Comparison of ENCODE assay signal across 14 cellular contexts in genomic region chr4:190122161-190122638, GRCh38. TPM values are rescaled to one million over a fixed set of nuclear protein-coding genes. Genes with fewer than 3 reads are reported as not detected.
DNase-seq lines count a peak whose midpoint lies in the region; ATAC-seq, FAIRE-seq and TF ChIP-seq lines count a peak whose summit lies in the region.
"Not testable (repeated sequence)": the region's sequence is repeated elsewhere in the genome, so short reads cannot be mapped to it uniquely, and the experiment has no call there.
"Had no signal": no experiment of that assay in that cellular context is flagged by ENCODE, and none has a peak within 500 bp of the region (broad histone marks: within the 10 kb centered on the region; RNA-seq: fewer than 3 reads in every experiment).

No MANE protein-coding gene starts in this region.

- H3K36me3 Mint-ChIP-seq in activated naive CD8-positive, alpha-beta T cell treated with anti-CD3 and anti-CD28 coated beads, Interleukin-2, amount 50 U/mL, for 24 hours (ENCODE audit: low read depth); natural killer cell treated with Interleukin-12 subunit alpha and Interleukin-12 subunit beta and Interleukin-15 and Interleukin-18, amount 100 ng/mL, for 72 hours: not testable (repeated sequence)

- H3K4me3 Mint-ChIP-seq in activated naive CD8-positive, alpha-beta T cell treated with anti-CD3 and anti-CD28 coated beads, Interleukin-2, amount 50 U/mL, for 24 hours; natural killer cell treated with Interleukin-12 subunit alpha and Interleukin-12 subunit beta and Interleukin-15 and Interleukin-18, amount 100 ng/mL, for 72 hours: not testable (repeated sequence)

- CTCF ChIA-PET in endothelial cell of umbilical vein (lab: Charles Lee) = not testable (repeated sequence)

- H3K27me3 Mint-ChIP-seq in activated naive CD8-positive, alpha-beta T cell treated with anti-CD3 and anti-CD28 coated beads, Interleukin-2, amount 50 U/mL, for 24 hours; natural killer cell treated with Interleukin-12 subunit alpha and Interleukin-12 subunit beta and Interleukin-15 and Interleukin-18, amount 100 ng/mL, for 72 hours: not testable (repeated sequence)

- POLR2A ChIA-PET in endothelial cell of umbilical vein (lab: Charles Lee) = not testable (repeated sequence)

- not testable (repeated sequence) for H3K4me1 Mint-ChIP-seq in activated naive CD8-positive, alpha-beta T cell treated with anti-CD3 and anti-CD28 coated beads, Interleukin-2, amount 50 U/mL, for 24 hours; natural killer cell treated with Interleukin-12 subunit alpha and Interleukin-12 subunit beta and Interleukin-15 and Interleukin-18, amount 100 ng/mL, for 72 hours (ENCODE audit: low read depth in 2 of 2)

- not testable (repeated sequence) for FAIRE-seq in endothelial cell of umbilical vein (lab: Jason Lieb, UNC)

- not testable (repeated sequence) for TF ChIP-seq CTCF in endothelial cell of umbilical vein (IDR thresholded peaks at IDR 0.05; ENCODE audit: extremely low read depth in 1 of 2, insufficient read depth in 1 of 2, low read depth in 1 of 2, low read length in 2 of 2); sigmoid colon (IDR thresholded peaks at IDR 0.05)

- H3K27me3 ChIP-seq in endothelial cell of umbilical vein (ENCODE audit: control insufficient read depth in 2 of 2, insufficient read depth in 2 of 2, low read length in 2 of 2); sigmoid colon: not testable (repeated sequence)

- H2AFZ ChIP-seq in endothelial cell of umbilical vein (ENCODE audit: low read depth, low read length) = not testable (repeated sequence)

- not testable (repeated sequence) for TF ChIP-seq EP300 in sigmoid colon (IDR thresholded peaks at IDR 0.05)

- not testable (repeated sequence) for H3K4me3 ChIP-seq in endothelial cell of umbilical vein (replicated peaks in 1 of 3; ENCODE audit: insufficient read depth in 1 of 3, low read depth in 1 of 3, low read length in 3 of 3); sigmoid colon

- TF ChIP-seq POLR2A in endothelial cell of umbilical vein (IDR thresholded peaks at IDR 0.05; ENCODE audit: low read depth, low read length); sigmoid colon (IDR thresholded peaks at IDR 0.05): not testable (repeated sequence)

- not testable (repeated sequence) for H3K27ac Mint-ChIP-seq in activated naive CD8-positive, alpha-beta T cell treated with anti-CD3 and anti-CD28 coated beads, Interleukin-2, amount 50 U/mL, for 24 hours; natural killer cell treated with Interleukin-12 subunit alpha and Interleukin-12 subunit beta and Interleukin-15 and Interleukin-18, amount 100 ng/mL, for 72 hours

- H3K9me3 ChIP-seq in endothelial cell of umbilical vein (replicated peaks; ENCODE audit: control insufficient read depth, insufficient read depth, low read length); sigmoid colon: not testable (repeated sequence)

- 82 to 95% methylated on average over 21 of the region's 21 CpGs for WGBS in sigmoid colon, 2 donors

- not testable (repeated sequence) for H3K4me2 ChIP-seq in endothelial cell of umbilical vein (ENCODE audit: insufficient read depth, low read length)

- DNase-seq in H4 (ENCODE audit: low spot score) (peak; percentile 26), RPMI7951 (ENCODE audit: low read depth) (peak; percentile 37), endothelial cell of umbilical vein (ENCODE audit: low read depth, low spot score) (peak; percentile 25), islet precursor cell (peak; percentile 41), sigmoid colon (peak; percentile 60)
- peak; percentile 3 for DNase-seq in activated naive CD8-positive, alpha-beta T cell treated with anti-CD3 and anti-CD28 coated beads, Interleukin-2, amount 50 U/mL, for 24 hours
- not testable (repeated sequence) for DNase-seq in natural killer cell treated with Interleukin-12 subunit alpha and Interleukin-12 subunit beta and Interleukin-15 and Interleukin-18, amount 100 ng/mL, for 72 hours (ENCODE audit: low spot score)

- intact Hi-C loops in endothelial cell of umbilical vein (cut with micrococcal nuclease); sigmoid colon (cut with DNase I): not testable (repeated sequence)

- H3K9me1 ChIP-seq in endothelial cell of umbilical vein (replicated peaks; ENCODE audit: control insufficient read depth, extremely low read depth, insufficient read depth, low read length) = not testable (repeated sequence)

- not testable (repeated sequence) for BruUV-seq in endothelial cell of umbilical vein (replicated peaks; lab: Mats Ljungman, UMichigan)

- H3K4me1 ChIP-seq in endothelial cell of umbilical vein (ENCODE audit: control insufficient read depth, extremely low read depth, insufficient read depth, low read length); sigmoid colon: not testable (repeated sequence)

- not testable (repeated sequence) for H3K36me3 ChIP-seq in endothelial cell of umbilical vein (ENCODE audit: control insufficient read depth in 2 of 2, extremely low read depth in 1 of 2, insufficient read depth in 2 of 2, low read length in 2 of 2); sigmoid colon

- H4K20me1 ChIP-seq in endothelial cell of umbilical vein (replicated peaks; ENCODE audit: control insufficient read depth, extremely low read depth, insufficient read depth, low read length) = not testable (repeated sequence)

- not testable (repeated sequence) for ATAC-seq in activated naive CD8-positive, alpha-beta T cell treated with anti-CD3 and anti-CD28 coated beads, Interleukin-2, amount 50 U/mL, for 24 hours
- ATAC-seq in natural killer cell treated with Interleukin-12 subunit alpha and Interleukin-12 subunit beta and Interleukin-15 and Interleukin-18, amount 100 ng/mL, for 72 hours = peak; percentile 28 to 40

- dilution Hi-C loops in endothelial cell of umbilical vein (cut with MboI; ENCODE audit: extremely low pct_ligation_motif_present, low sequenced_read_pairs) = not testable (repeated sequence)

- not testable (repeated sequence) for H3K9me3 Mint-ChIP-seq in activated naive CD8-positive, alpha-beta T cell treated with anti-CD3 and anti-CD28 coated beads, Interleukin-2, amount 50 U/mL, for 24 hours; natural killer cell treated with Interleukin-12 subunit alpha and Interleukin-12 subunit beta and Interleukin-15 and Interleukin-18, amount 100 ng/mL, for 72 hours

- H3K27ac ChIP-seq in endothelial cell of umbilical vein (ENCODE audit: insufficient read depth, low read depth, low read length); sigmoid colon: not testable (repeated sequence)

- not testable (repeated sequence) for H3K9ac ChIP-seq in endothelial cell of umbilical vein (replicated peaks; ENCODE audit: extremely low read depth, insufficient read depth, low read length)

- not testable (repeated sequence) for H3K79me2 ChIP-seq in endothelial cell of umbilical vein (ENCODE audit: control insufficient read depth, insufficient read depth, low read length)

RNA-seq across cellular contexts. Expression of gene DUX4, which starts 51.4 kb away (rescaled TPM):
- not detected in 2 replicates for total RNA-seq in H4 (2014; rRNA removed; shearing (Covaris generic))
- not detected in 2 replicates for total RNA-seq in RPMI7951 (2014; rRNA removed; shearing (Covaris generic))
- total RNA-seq in endothelial cell of umbilical vein = not detected in 2 replicates
- polyA plus RNA-seq in endothelial cell of umbilical vein = not detected in 2 replicates
- not detected in 2 replicates for polyA plus RNA-seq in endothelial cell of umbilical vein (2011; cell fraction: cytosol; rRNA removed)
- polyA plus RNA-seq in endothelial cell of umbilical vein (2011; cell fraction: nucleus; rRNA removed) = not detected in 2 replicates
- not detected in 2 replicates for polyA plus RNA-seq in endothelial cell of umbilical vein (2012)
- not detected in 2 replicates for polyA minus RNA-seq in endothelial cell of umbilical vein
- not detected for polyA minus RNA-seq in endothelial cell of umbilical vein (2011; cell fraction: cytosol; rRNA and poly(A)+ RNA removed)
- not detected in 2 replicates for polyA minus RNA-seq in endothelial cell of umbilical vein (2011; cell fraction: nucleus; rRNA and poly(A)+ RNA removed)
- not detected for total RNA-seq in natural killer cell treated with Interleukin-12 subunit alpha and Interleukin-12 subunit beta and Interleukin-15 and Interleukin-18, amount 100 ng/mL, for 72 hours
- total RNA-seq in sigmoid colon = not detected
- polyA plus RNA-seq in sigmoid colon = not detected
- total RNA-seq: esophagus muscularis mucosa, H1, lower leg skin, NCI-H460, skeletal muscle tissue, transverse colon had no signal
- polyA plus RNA-seq: H1 had no signal

RNA-seq across cellular contexts. Expression of gene DBET, which starts 57.9 kb away (rescaled TPM):
- not detected in 2 replicates for total RNA-seq in H4 (2014; rRNA removed; shearing (Covaris generic))
- not detected in 2 replicates for total RNA-seq in RPMI7951 (2014; rRNA removed; shearing (Covaris generic))
- not detected in 2 replicates for total RNA-seq in endothelial cell of umbilical vein
- polyA plus RNA-seq in endothelial cell of umbilical vein = not detected in 2 replicates
- polyA plus RNA-seq in endothelial cell of umbilical vein (2011; cell fraction: cytosol; rRNA removed) = not detected in 2 replicates
- polyA plus RNA-seq in endothelial cell of umbilical vein (2011; cell fraction: nucleus; rRNA removed) = not detected in 2 replicates
- polyA plus RNA-seq in endothelial cell of umbilical vein (2012) = not detected in 2 replicates
- polyA minus RNA-seq in endothelial cell of umbilical vein = not detected in 2 replicates
- not detected for polyA minus RNA-seq in endothelial cell of umbilical vein (2011; cell fraction: cytosol; rRNA and poly(A)+ RNA removed)
- polyA minus RNA-seq in endothelial cell of umbilical vein (2011; cell fraction: nucleus; rRNA and poly(A)+ RNA removed) = not detected in 2 replicates
- not detected for total RNA-seq in natural killer cell treated with Interleukin-12 subunit alpha and Interleukin-12 subunit beta and Interleukin-15 and Interleukin-18, amount 100 ng/mL, for 72 hours
- total RNA-seq in sigmoid colon = not detected
- polyA plus RNA-seq in sigmoid colon = not detected
- total RNA-seq: esophagus muscularis mucosa; H1; lower leg skin; skeletal muscle tissue; T-helper 2 cell treated with Interferon-gamma antibody and Interleukin-4, amounts not matched to agents 100 ng/mL and 5 ng/mL, for 36 hours; transverse colon had no signal
- polyA plus RNA-seq: H1 had no signal
